In genomic region chr4:168815373-168816345, GRCh38 we compare ENCODE assay signal across 11 cellular contexts.
DNase-seq lines count a peak whose midpoint lies in the region; TF ChIP-seq lines count a peak whose summit lies in the region.
"Had no signal": no experiment of that assay in that cellular context is flagged by ENCODE, and none has a peak within 500 bp of the region (broad histone marks: within the 10 kb centered on the region; RNA-seq: fewer than 3 reads in every experiment).

No MANE protein-coding gene starts in this region.

- TF ChIP-seq CTCF in thyroid gland (IDR thresholded peaks at IDR 0.05): no peak

- H3K9ac ChIP-seq in mucosa of rectum (ENCODE audit: low read depth in 1 of 2, low read length in 2 of 2): no peak overlapping the region

- H3K4me1 ChIP-seq in SJCRH30 (peaks cover 28% of the 10 kb centered on the region; the same call in 1 of the 2 replicates), mucosa of rectum (ENCODE audit: control insufficient read depth in 2 of 2, insufficient read depth in 2 of 2, low read length in 2 of 2) (peaks cover 7 to 8% of the 10 kb centered on the region in 2 donors), thyroid gland (peaks cover 22 to 28% of the 10 kb centered on the region in 2 donors)

- intact Hi-C loops in thyroid gland (cut with DNase I): no loop called here

- DNase-seq in SJCRH30 (peak in 1 of 2 experiments; percentile 28), epidermal melanocyte (ENCODE audit: insufficient read length, low spot score) (peak; percentile 52), thyroid gland (no peak), iPS-NIHi7 (ENCODE audit: extremely low spot score) (no peak), NCI-H2029 treated with DMSO at 0.1 percent for 48 hours (lab: John Stamatoyannopoulos, UW) (no peak), RKO (ENCODE audit: low spot score) (no peak), NCI-H1105 treated with DMSO at 0.1 percent for 48 hours (lab: John Stamatoyannopoulos, UW) (no peak)
- DNase-seq: GF-D8; naive thymus-derived CD8-positive, alpha-beta T cell; RPMI8226 had no signal

- H3K4me3 ChIP-seq in SJCRH30: no peak overlapping the region
- no peak overlapping the region for H3K4me3 ChIP-seq in mucosa of rectum (ENCODE audit: low read length in 2 of 2)
- no peak overlapping the region for H3K4me3 ChIP-seq in thyroid gland (replicated peaks in 1 of 3)

- H3K27ac ChIP-seq in SJCRH30 (peak overlapping the region; percentile 37), mucosa of rectum (ENCODE audit: low read depth in 2 of 2, low read length in 2 of 2) (peak overlapping the region; percentile 73 to 79), thyroid gland (peak overlapping the region; percentile 88 to 97 (median 95))

- TF ChIP-seq POLR2A in thyroid gland (IDR thresholded peaks at IDR 0.05): no peak

- H3K27me3 ChIP-seq in SJCRH30 (no peaks in the 10 kb centered on the region), mucosa of rectum (ENCODE audit: control insufficient read depth in 2 of 2, insufficient read depth in 2 of 2, low read length in 2 of 2) (no peaks in the 10 kb centered on the region), thyroid gland (no peaks in the 10 kb centered on the region)

- no peaks in the 10 kb centered on the region for H3K9me3 ChIP-seq in SJCRH30 (replicated peaks)
- H3K9me3 ChIP-seq in mucosa of rectum (ENCODE audit: control insufficient read depth in 2 of 2, low read length in 2 of 2): no peaks in the 10 kb centered on the region
- no peaks in the 10 kb centered on the region for H3K9me3 ChIP-seq in thyroid gland

- WGBS in thyroid gland, 2 donors: 69 to 75% methylated on average over 14 of the region's 14 CpGs

- H3K36me3 ChIP-seq in SJCRH30 (no peaks in the 10 kb centered on the region), mucosa of rectum (ENCODE audit: control insufficient read depth in 2 of 2, insufficient read depth in 2 of 2, low read length in 2 of 2) (no peaks in the 10 kb centered on the region), thyroid gland (no peaks in the 10 kb centered on the region)

Comparison
In these comparisons a context has a peak if more than half of its experiments do, and no peak if none do; other contexts are left out.
1. H3K27ac ChIP-seq: peak in every context shown above with its lines; median percentile 95 in thyroid gland; 76 in mucosa of rectum; 37 in SJCRH30.